Comparison of ENCODE assay signal across 8 cellular contexts in the genomic region with DNA sequence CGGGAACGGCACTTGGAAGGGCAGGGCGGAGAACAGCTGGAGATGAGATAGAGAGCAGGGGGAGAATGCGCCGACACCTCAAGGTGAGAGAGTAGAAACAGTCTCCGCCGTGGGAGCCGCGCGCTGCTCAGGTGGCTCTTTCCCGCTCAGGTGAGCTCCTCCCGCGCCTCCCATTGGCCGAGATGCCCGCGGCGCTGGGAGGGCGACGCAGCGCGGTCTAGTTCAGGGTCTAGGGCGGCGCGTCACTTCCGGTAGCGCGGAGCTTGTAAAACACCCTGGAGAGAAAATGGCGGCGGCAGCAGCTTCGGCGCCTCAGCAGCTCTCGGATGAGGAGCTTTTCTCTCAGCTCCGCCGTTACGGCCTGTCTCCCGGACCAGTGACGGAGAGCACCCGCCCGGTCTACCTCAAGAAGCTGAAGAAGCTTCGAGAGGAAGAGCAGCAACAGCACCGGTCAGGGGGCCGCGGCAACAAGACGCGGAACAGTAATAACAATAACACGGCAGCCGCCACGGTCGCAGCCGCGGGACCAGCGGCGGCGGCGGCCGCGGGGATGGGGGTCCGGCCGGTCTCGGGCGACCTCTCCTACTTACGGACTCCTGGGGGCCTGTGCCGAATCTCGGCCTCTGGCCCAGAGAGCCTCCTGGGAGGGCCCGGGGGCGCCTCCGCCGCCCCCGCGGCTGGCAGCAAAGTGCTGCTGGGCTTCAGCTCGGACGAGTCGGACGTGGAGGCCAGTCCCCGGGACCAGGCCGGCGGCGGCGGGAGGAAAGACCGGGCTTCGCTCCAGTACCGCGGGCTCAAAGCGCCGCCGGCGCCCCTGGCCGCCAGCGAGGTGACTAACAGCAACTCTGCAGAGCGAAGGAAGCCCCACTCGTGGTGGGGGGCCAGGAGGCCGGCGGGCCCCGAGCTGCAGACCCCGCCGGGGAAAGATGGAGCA. TPM values are rescaled to one million over a fixed set of nuclear protein-coding genes. Genes with fewer than 3 reads are reported as not detected.
DNase-seq lines count a peak whose midpoint lies in the region; ATAC-seq, FAIRE-seq and TF ChIP-seq lines count a peak whose summit lies in the region.

A gene (plus strand): TSS at position 273 of the 934 bp plus-strand sequence. CDS start 14 bp downstream, at position 287.

- peak within 1 kb of the TSS; percentile 97 for H3K27ac Mint-ChIP-seq in activated T-helper 17 cell treated with anti-CD3 and anti-CD28 coated beads, Interleukin-2, amount 50 U/mL, for 72 hours
- peak within 1 kb of the TSS; percentile 94 to 100 (median 99) for H3K27ac Mint-ChIP-seq in naive thymus-derived CD4-positive, alpha-beta T cell
- peak within 1 kb of the TSS; percentile 92 for H3K27ac Mint-ChIP-seq in stimulated activated memory B cell treated with anti-CD40 and anti-IgM and Interleukin-4, amounts not matched to agents 10 μg/mL and 1 μg/mL and 100 μg/mL, for 72 hours

- H3K27ac ChIP-seq in RWPE1 (peak within 1 kb of the TSS; percentile 90), fibroblast of lung (ENCODE audit: insufficient read depth, low read length) (peak within 1 kb of the TSS; percentile 97)
- peak within 1 kb of the TSS; percentile 93 for H3K27ac ChIP-seq in naive thymus-derived CD4-positive, alpha-beta T cell (ENCODE audit: low read depth, low read length)

- POLR2A ChIA-PET in RWPE1 (lab: Yijun Ruan, JAX; ENCODE audit: low non-redundant PET) = interaction anchor here (0.6 kb wide), 1 partner anchor 27 kb away, joined by 3 read pairs; no protein-coding TSS in a partner anchor
- POLR2A ChIA-PET in naive thymus-derived CD4-positive, alpha-beta T cell (lab: Charles Lee) = interaction anchor here (0.7 to 2.0 kb wide), 16 partner anchors 9 to 1133 kb away, joined by 3 to 10 read pairs (median 4); a partner anchor contains a TSS

- H2AFZ ChIP-seq in fibroblast of lung (ENCODE audit: low read length) = peak within 1 kb of the TSS; percentile 100

- no peaks in the 10 kb centered on the region for H3K9me3 ChIP-seq in fibroblast of lung (ENCODE audit: control insufficient read depth, insufficient read depth, low read depth, low read length)
- no peaks in the 10 kb centered on the region for H3K9me3 ChIP-seq in naive thymus-derived CD4-positive, alpha-beta T cell (ENCODE audit: control insufficient read depth in 2 of 3, low read length in 3 of 3)

- H3K9ac ChIP-seq in fibroblast of lung (ENCODE audit: insufficient read depth, low read length) = peak within 1 kb of the TSS; percentile 96

- peaks cover 46% of the 10 kb centered on the region for H3K79me2 ChIP-seq in fibroblast of lung (ENCODE audit: control insufficient read depth, insufficient read depth, low read length)

- H3K36me3 Mint-ChIP-seq in activated T-helper 17 cell treated with anti-CD3 and anti-CD28 coated beads, Interleukin-2, amount 50 U/mL, for 72 hours (ENCODE audit: low read depth) = peaks cover 41% of the 10 kb centered on the region
- peaks cover 0 to 19% (median 4%) of the 10 kb centered on the region in 5 donors for H3K36me3 Mint-ChIP-seq in naive thymus-derived CD4-positive, alpha-beta T cell
- H3K36me3 Mint-ChIP-seq in stimulated activated memory B cell treated with anti-CD40 and anti-IgM and Interleukin-4, amounts not matched to agents 10 μg/mL and 1 μg/mL and 100 μg/mL, for 72 hours = no peaks in the 10 kb centered on the region

- H3K4me3 Mint-ChIP-seq in activated T-helper 17 cell treated with anti-CD3 and anti-CD28 coated beads, Interleukin-2, amount 50 U/mL, for 72 hours = no peak within 1 kb of the TSS
- H3K4me3 Mint-ChIP-seq in naive thymus-derived CD4-positive, alpha-beta T cell = peak within 1 kb of the TSS in 8 of 10 donors; percentile 92 to 100 (median 99)
- H3K4me3 Mint-ChIP-seq in stimulated activated memory B cell treated with anti-CD40 and anti-IgM and Interleukin-4, amounts not matched to agents 10 μg/mL and 1 μg/mL and 100 μg/mL, for 72 hours = peak within 1 kb of the TSS; percentile 90

- CTCF ChIA-PET in RWPE1 (lab: Yijun Ruan, JAX) = interaction anchor here (0.6 to 0.8 kb wide), 2 partner anchors 25 to 137 kb away, joined by 3 read pairs; no protein-coding TSS in a partner anchor
- CTCF ChIA-PET in naive thymus-derived CD4-positive, alpha-beta T cell (lab: Charles Lee) = interaction anchor here (0.7 to 1.3 kb wide), 4 partner anchors 9 to 77 kb away, joined by 3 to 5 read pairs (median 4); no protein-coding TSS in a partner anchor

- FAIRE-seq in H54 (lab: Jason Lieb, UNC) = peak; percentile 69

- TF ChIP-seq POLR2A in H54 (IDR thresholded peaks at IDR 0.05; ENCODE audit: low read depth, low read length) = peak; percentile 83

- peak within 1 kb of the TSS; percentile 80 to 98 (median 92) for H3K4me3 ChIP-seq in fibroblast of lung (replicated peaks in 1 of 4; ENCODE audit: control extremely low read depth in 1 of 4, insufficient read depth in 1 of 4, low read depth in 3 of 4, low read length in 4 of 4)
- peak within 1 kb of the TSS; percentile 84 for H3K4me3 ChIP-seq in naive thymus-derived CD4-positive, alpha-beta T cell (ENCODE audit: low read length)

- H3K4me2 ChIP-seq in fibroblast of lung (ENCODE audit: extremely low read depth, insufficient read depth, low read length) = peak within 1 kb of the TSS; percentile 100

- no peak for TF ChIP-seq CTCF in RWPE1 (conservative IDR thresholded peaks at IDR 0.05; ENCODE audit: low read depth)
- no peak for TF ChIP-seq CTCF in fibroblast of lung (conservative IDR thresholded peaks at IDR 0.05 in 1 of 2, IDR thresholded peaks at IDR 0.05 in 1 of 2; ENCODE audit: low read depth in 1 of 2, low read length in 2 of 2)

- peaks cover 3% of the 10 kb centered on the region for H3K27me3 ChIP-seq in fibroblast of lung (ENCODE audit: control insufficient read depth, insufficient read depth, low read length)
- H3K27me3 ChIP-seq in naive thymus-derived CD4-positive, alpha-beta T cell (ENCODE audit: control insufficient read depth in 2 of 2, insufficient read depth in 2 of 2, low read length in 2 of 2) = no peaks in the 10 kb centered on the region

- H3K36me3 ChIP-seq in fibroblast of lung (ENCODE audit: control insufficient read depth, insufficient read depth, low read length) = no peaks in the 10 kb centered on the region
- H3K36me3 ChIP-seq in naive thymus-derived CD4-positive, alpha-beta T cell (ENCODE audit: control insufficient read depth in 2 of 3, insufficient read depth in 3 of 3, low read length in 3 of 3) = peaks cover 0 to 8% (median 0%) of the 10 kb centered on the region in 3 experiments

- H3K9me3 Mint-ChIP-seq in activated T-helper 17 cell treated with anti-CD3 and anti-CD28 coated beads, Interleukin-2, amount 50 U/mL, for 72 hours = no peaks in the 10 kb centered on the region
- no peaks in the 10 kb centered on the region for H3K9me3 Mint-ChIP-seq in naive thymus-derived CD4-positive, alpha-beta T cell
- no peaks in the 10 kb centered on the region for H3K9me3 Mint-ChIP-seq in stimulated activated memory B cell treated with anti-CD40 and anti-IgM and Interleukin-4, amounts not matched to agents 10 μg/mL and 1 μg/mL and 100 μg/mL, for 72 hours

- intact Hi-C loops in naive thymus-derived CD4-positive, alpha-beta T cell (cut with micrococcal nuclease) = loop anchor here (1.0 to 10.0 kb wide), 25 partner anchors 10 to 1395 kb away; a partner anchor contains a TSS

- ATAC-seq in activated T-helper 17 cell treated with anti-CD3 and anti-CD28 coated beads, Interleukin-2, amount 50 U/mL, for 72 hours (replicated peaks) = peak; percentile 96
- peak; percentile 95 for ATAC-seq in naive thymus-derived CD4-positive, alpha-beta T cell
- peak; percentile 98 for ATAC-seq in stimulated activated memory B cell treated with anti-CD40 and anti-IgM and Interleukin-4, amounts not matched to agents 10 μg/mL and 1 μg/mL and 100 μg/mL, for 72 hours

- peaks cover 6% of the 10 kb centered on the region for H3K4me1 ChIP-seq in fibroblast of lung (ENCODE audit: control insufficient read depth, extremely low read depth, insufficient read depth, low read length)
- peaks cover 33 to 40% of the 10 kb centered on the region in 2 donors for H3K4me1 ChIP-seq in naive thymus-derived CD4-positive, alpha-beta T cell (ENCODE audit: control insufficient read depth in 2 of 2, insufficient read depth in 2 of 2, low read length in 2 of 2)

- H4K20me1 ChIP-seq in fibroblast of lung (ENCODE audit: control insufficient read depth, extremely low read depth, insufficient read depth, low read length) = no peaks in the 10 kb centered on the region

- peaks cover 11% of the 10 kb centered on the region for H3K4me1 Mint-ChIP-seq in activated T-helper 17 cell treated with anti-CD3 and anti-CD28 coated beads, Interleukin-2, amount 50 U/mL, for 72 hours
- H3K4me1 Mint-ChIP-seq in naive thymus-derived CD4-positive, alpha-beta T cell = peaks cover 10 to 35% (median 23%) of the 10 kb centered on the region in 7 donors
- peaks cover 21% of the 10 kb centered on the region for H3K4me1 Mint-ChIP-seq in stimulated activated memory B cell treated with anti-CD40 and anti-IgM and Interleukin-4, amounts not matched to agents 10 μg/mL and 1 μg/mL and 100 μg/mL, for 72 hours

- no peaks in the 10 kb centered on the region for H3K27me3 Mint-ChIP-seq in activated T-helper 17 cell treated with anti-CD3 and anti-CD28 coated beads, Interleukin-2, amount 50 U/mL, for 72 hours
- peaks cover 0 to 5% (median 2%) of the 10 kb centered on the region in 5 donors for H3K27me3 Mint-ChIP-seq in naive thymus-derived CD4-positive, alpha-beta T cell
- no peaks in the 10 kb centered on the region for H3K27me3 Mint-ChIP-seq in stimulated activated memory B cell treated with anti-CD40 and anti-IgM and Interleukin-4, amounts not matched to agents 10 μg/mL and 1 μg/mL and 100 μg/mL, for 72 hours

- DNase-seq in ELF-1 (ENCODE audit: low read depth, low spot score) = peak; percentile 95
- peak; percentile 88 for DNase-seq in H54 (ENCODE audit: insufficient read length, low spot score)
- DNase-seq in LoVo (ENCODE audit: low spot score) = peak; percentile 99
- peak; percentile 94 for DNase-seq in RWPE1 (ENCODE audit: low spot score)
- DNase-seq in fibroblast of lung (ENCODE audit: low read depth in 2 of 2) = peak; percentile 87 to 90
- DNase-seq in naive thymus-derived CD4-positive, alpha-beta T cell = peak; percentile 87 to 97 (median 94)

RNA-seq across cellular contexts. Expression of the gene that starts here (rescaled TPM):
- total RNA-seq in activated T-helper 17 cell treated with anti-CD3 and anti-CD28 coated beads, Interleukin-2, amount 50 U/mL, for 72 hours = 10 to 100 TPM; 18.2 to 21.1 TPM
- 17.7 and 18.5 TPM in 2 replicates for total RNA-seq in fibroblast of lung
- 10.1 and 11.5 TPM in 2 replicates for polyA plus RNA-seq in fibroblast of lung
- polyA plus RNA-seq in fibroblast of lung (2012) = 9.2 and 10.4 TPM in 2 replicates
- 2.6 TPM in 2 replicates for polyA minus RNA-seq in fibroblast of lung (ENCODE audit: low replicate concordance)
- total RNA-seq in naive thymus-derived CD4-positive, alpha-beta T cell = 10 to 100 TPM; 37.8 to 60.1 (median 52.8) TPM
- 10 to 100 TPM; 33.3 to 35.8 TPM for polyA plus RNA-seq in naive thymus-derived CD4-positive, alpha-beta T cell

Comparison
In these comparisons a context has a peak if more than half of its experiments do, and no peak if none do; other contexts are left out.
1. Peak in every context shown above with its lines: DNase-seq, ATAC-seq, H3K4me3 ChIP-seq and H3K27ac ChIP-seq.